Comparison of ENCODE assay signal across 31 cellular contexts in the genomic region with DNA sequence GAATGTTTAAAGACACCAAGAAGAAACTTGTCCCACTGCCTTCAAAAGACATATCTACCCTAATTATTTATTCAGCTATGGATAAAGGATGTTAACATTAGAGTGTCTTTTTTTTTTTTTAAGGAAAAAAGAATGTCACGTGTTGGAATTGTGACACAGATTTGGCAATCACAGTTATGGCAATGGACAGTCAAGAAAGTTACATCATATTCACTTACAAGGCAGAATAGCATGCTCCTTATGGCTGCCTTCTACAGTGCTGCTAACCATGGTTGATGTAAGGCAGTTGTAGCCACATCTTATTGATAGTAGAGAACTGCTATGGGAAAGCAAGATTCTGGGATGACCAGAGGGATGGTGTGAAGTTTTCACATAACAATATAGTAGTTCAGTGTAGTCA.
DNase-seq lines count a peak whose midpoint lies in the region; ATAC-seq and TF ChIP-seq lines count a peak whose summit lies in the region.
"Had no signal": no experiment of that assay in that cellular context is flagged by ENCODE, and none has a peak within 500 bp of the region (broad histone marks: within the 10 kb centered on the region; RNA-seq: fewer than 3 reads in every experiment).

No MANE protein-coding gene starts in this region.

- H3K27me3 ChIP-seq in left ventricle myocardium inferior (ENCODE audit: low read depth), result no peaks in the 10 kb centered on the region
- H3K27me3 ChIP-seq in right cardiac atrium (ENCODE audit: control insufficient read depth, insufficient read depth), result no peaks in the 10 kb centered on the region
- H3K27me3 ChIP-seq: BLaER1 treated with 17β-estradiol and CSF1 and Interleukin-3, amounts not matched to agents 10 nM and 100 nM; ovary; vagina had no signal

- H3K4me3 ChIP-seq in left ventricle myocardium inferior, result no peak overlapping the region
- H3K4me3 ChIP-seq in cardiac fibroblast (replicated peaks in 1 of 2; ENCODE audit: low read depth in 2 of 2, low read length in 2 of 2), result no peak overlapping the region
- H3K4me3 ChIP-seq in right cardiac atrium (ENCODE audit: low read length), result no peak overlapping the region
- H3K4me3 ChIP-seq: BLaER1 treated with 17β-estradiol and CSF1 and Interleukin-3, amounts not matched to agents 10 nM and 100 nM; ovary; spleen; vagina had no signal

- peak; percentile 56 for ATAC-seq in left ventricle myocardium superior
- ATAC-seq in right cardiac atrium, result peak; percentile 57 to 68
- no peak for ATAC-seq in HG02938 (IDR thresholded peaks at IDR 0.05; ENCODE audit: unreplicated experiment)
- ATAC-seq in HG03159 (IDR thresholded peaks at IDR 0.05; ENCODE audit: unreplicated experiment), result no peak
- ATAC-seq: activated CD8-positive, alpha-beta memory T cell treated with anti-CD3 and anti-CD28 coated beads, Interleukin-2, amount 10 ng/mL, durations not matched to agents 7 days and 5 days; HepG2 had no signal

- DNase-seq in left ventricle myocardium superior (no peak), left ventricle myocardium inferior (no peak), cardiac fibroblast (ENCODE audit: low read depth in 2 of 2) (peak; percentile 55 to 60), right cardiac atrium (no peak), KG1 (lab: John Stamatoyannopoulos, UW) (no peak), UCSD-AML1 (lab: John Stamatoyannopoulos, UW; ENCODE audit: unreplicated experiment) (no peak)
- DNase-seq: ACHN; activated CD4-positive, CD25-positive, alpha-beta regulatory T cell; activated CD8-positive, alpha-beta memory T cell treated with anti-CD3 and anti-CD28 coated beads, Interleukin-2, amount 10 ng/mL, durations not matched to agents 7 days and 5 days; activated gamma-delta T cell treated with Interleukin-2 at 50 U/mL for 16 hours; activated naive CD8-positive, alpha-beta T cell treated with anti-CD3 and anti-CD28 coated beads, Interleukin-2, amount 10 ng/mL, durations not matched to agents 7 days and 5 days; activated T-cell treated with anti-CD3 and anti-CD28 coated beads, Interleukin-2, amount 50 U/mL, for 48 hours; dermis blood vessel endothelial cell; DMS153; endodermal cell; HCEC 1CT; hippocampal formation; left cardiac atrium; NCI-H1048; NCI-H2107; NCI-H748 treated with DMSO at 0.1 percent for 48 hours; nephron progenitor cell; ovary; spleen; stimulated activated CD8-positive, alpha-beta memory T cell treated with anti-CD3 and anti-CD28 coated beads, Interleukin-4, amount 100 ng/mL, for 48 hours had no signal

- TF ChIP-seq CTCF in left ventricle myocardium inferior (IDR thresholded peaks at IDR 0.05; ENCODE audit: borderline replicate concordance), result no peak
- TF ChIP-seq CTCF in cardiac fibroblast (IDR thresholded peaks at IDR 0.05; ENCODE audit: low read depth, low read length), result no peak

- H3K36me3 ChIP-seq in left ventricle myocardium inferior, result no peaks in the 10 kb centered on the region
- H3K36me3 ChIP-seq: BLaER1 treated with 17β-estradiol and CSF1 and Interleukin-3, amounts not matched to agents 10 nM and 100 nM; ovary; spleen; vagina had no signal

- WGBS in right cardiac atrium, result 49% methylated on average over 1 of the region's 1 CpG

- no peaks in the 10 kb centered on the region for H3K9me3 ChIP-seq in left ventricle myocardium inferior (replicated peaks)
- H3K9me3 ChIP-seq in right cardiac atrium (ENCODE audit: control insufficient read depth, low read length), result no peaks in the 10 kb centered on the region
- H3K9me3 ChIP-seq: ovary, spleen, vagina had no signal

- H3K4me1 ChIP-seq in left ventricle myocardium inferior (peaks cover 10% of the 10 kb centered on the region), right cardiac atrium (ENCODE audit: control insufficient read depth, insufficient read depth, low read length) (no peaks in the 10 kb centered on the region)

- intact Hi-C loops in left ventricle myocardium superior (cut with micrococcal nuclease) (no loop called here), left ventricle myocardium inferior (cut with micrococcal nuclease) (no loop called here), right cardiac atrium (cut with DNase I) (no loop called here)

- H3K27ac ChIP-seq in left ventricle myocardium inferior (replicated peaks) (no peak overlapping the region), right cardiac atrium (ENCODE audit: low read length) (no peak overlapping the region)
- H3K27ac ChIP-seq: BLaER1 treated with 17β-estradiol and CSF1 and Interleukin-3, amounts not matched to agents 10 nM and 100 nM; ovary; RWPE1; spleen; vagina had no signal

Comparison
In these comparisons a context has a peak if more than half of its experiments do, and no peak if none do; other contexts are left out.
1. ATAC-seq: peak in left ventricle myocardium superior (single experiment) and right cardiac atrium (2 of 2); none in HG02938 (single experiment) and HG03159 (single experiment).
2. DNase-seq: peak in cardiac fibroblast (2 of 2); none in left ventricle myocardium superior (single experiment), left ventricle myocardium inferior (single experiment), right cardiac atrium (0 of 3), KG1 (single experiment) and UCSD-AML1 (single experiment).